Comparison of ENCODE assay signal across 26 cellular contexts in the genomic region with DNA sequence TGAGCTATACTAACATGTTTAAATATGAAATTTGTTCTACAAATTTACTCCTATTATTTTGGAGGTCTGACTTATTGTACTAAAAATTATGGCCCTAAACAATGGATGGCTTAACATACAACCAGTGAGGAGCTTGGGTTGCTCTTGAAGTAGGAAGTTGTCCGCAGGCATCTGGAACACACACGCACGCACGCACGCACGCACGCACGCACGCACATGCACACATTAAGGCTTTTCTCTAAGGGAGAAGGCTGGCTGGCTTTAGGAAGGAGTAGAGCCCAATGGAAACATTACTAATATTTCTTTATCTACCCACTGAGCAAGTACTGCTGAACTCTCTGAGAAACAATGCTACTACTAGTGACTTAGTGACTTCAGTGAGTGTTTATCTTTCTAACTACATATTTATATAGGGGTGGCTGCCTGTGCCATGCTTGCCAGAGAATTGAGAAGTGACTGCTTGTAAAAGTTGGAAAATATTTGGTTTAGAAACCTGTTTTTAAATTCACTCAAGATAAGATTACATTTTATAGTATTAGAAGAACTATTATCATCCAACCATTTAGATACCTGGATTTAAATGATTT. TPM values are rescaled to one million over a fixed set of nuclear protein-coding genes. Genes with fewer than 3 reads are reported as not detected.
"Had no signal": no experiment of that assay in that cellular context is flagged by ENCODE, and none has a peak within 500 bp of the region (broad histone marks: within the 10 kb centered on the region; RNA-seq: fewer than 3 reads in every experiment).

No MANE protein-coding gene starts in this region.

- ATAC-seq: activated CD8-positive, alpha-beta T cell treated with anti-CD3 and anti-CD28 coated beads for 36 hours; activated naive CD8-positive, alpha-beta T cell treated with anti-CD3 and anti-CD28 coated beads, Interleukin-2, amount 50 U/mL, for 24 hours; activated T-cell treated with anti-CD3 and anti-CD28 coated beads, Interleukin-2, amount 50 U/mL, for 4 hours; activated T-helper 17 cell treated with anti-CD3 and anti-CD28 coated beads, Interleukin-2, amount 50 U/mL, for 72 hours; naive thymus-derived CD8-positive, alpha-beta T cell; stimulated activated memory B cell treated with anti-CD40 and anti-IgM and Interleukin-4, amounts not matched to agents 10 μg/mL and 1 μg/mL and 100 μg/mL, for 72 hours; stimulated activated naive CD8-positive, alpha-beta T cell treated with anti-CD3 and anti-CD28 coated beads, Interleukin-15, amount 100 ng/mL, for 72 hours had no signal

- H3K4me2 ChIP-seq: smooth muscle cell had no signal

- H3K27ac ChIP-seq: esophagus squamous epithelium, pancreas, right atrium auricular region, thyroid gland had no signal

- H3K4me1 Mint-ChIP-seq: activated naive CD4-positive, alpha-beta T cell treated with anti-CD3 and anti-CD28 coated beads, Interleukin-2, amount 50 U/mL, for 24 hours; activated naive CD8-positive, alpha-beta T cell treated with anti-CD3 and anti-CD28 coated beads, Interleukin-2, amount 50 U/mL, for 24 hours; activated T-helper 17 cell treated with anti-CD3 and anti-CD28 coated beads, Interleukin-2, amount 50 U/mL, for 72 hours; naive thymus-derived CD8-positive, alpha-beta T cell; neural crest cell; stimulated activated memory B cell treated with anti-CD40 and anti-IgM and Interleukin-4, amounts not matched to agents 10 μg/mL and 1 μg/mL and 100 μg/mL, for 72 hours; stimulated activated naive CD8-positive, alpha-beta T cell treated with anti-CD3 and anti-CD28 coated beads, Interleukin-15, amount 100 ng/mL, for 72 hours had no signal

- DNase-seq: activated CD4-positive, alpha-beta T cell treated with anti-CD3 and anti-CD28 coated beads for 1 hour; activated CD4-positive, alpha-beta T cell treated with anti-CD3 and anti-CD28 coated beads, Interleukin-2, amount 50 U/mL, for 1 hour; activated CD8-positive, alpha-beta T cell treated with anti-CD3 and anti-CD28 coated beads for 36 hours; activated naive CD8-positive, alpha-beta T cell treated with anti-CD3 and anti-CD28 coated beads, Interleukin-2, amount 50 U/mL, for 24 hours; activated T-cell treated with anti-CD3 and anti-CD28 coated beads, Interleukin-2, amount 50 U/mL, for 4 hours; amygdala; caudate nucleus; esophagus squamous epithelium; foreskin melanocyte; midbrain; naive thymus-derived CD8-positive, alpha-beta T cell; nucleus accumbens; pancreas; stimulated activated CD4-positive, alpha-beta T cell treated with anti-CD3 and anti-CD28 coated beads, Interleukin-1b, Interleukin-23, amount 100 ng/mL, for 48 hours; stimulated activated CD4-positive, alpha-beta T cell treated with anti-CD3 and anti-CD28 coated beads, Interleukin-4, amount 100 ng/mL, for 4 hours; stimulated activated CD8-positive, alpha-beta memory T cell treated with anti-CD3 and anti-CD28 coated beads, Interleukin-4, amount 100 ng/mL, for 48 hours; stimulated activated naive CD8-positive, alpha-beta T cell treated with anti-CD3 and anti-CD28 coated beads, Interleukin-15, amount 100 ng/mL, for 72 hours; T-helper 9 cell; thyroid gland had no signal

- H3K36me3 Mint-ChIP-seq: activated naive CD4-positive, alpha-beta T cell treated with anti-CD3 and anti-CD28 coated beads, Interleukin-2, amount 50 U/mL, for 24 hours; naive thymus-derived CD8-positive, alpha-beta T cell; stimulated activated memory B cell treated with anti-CD40 and anti-IgM and Interleukin-4, amounts not matched to agents 10 μg/mL and 1 μg/mL and 100 μg/mL, for 72 hours had no signal

- H3K4me3 Mint-ChIP-seq: activated CD8-positive, alpha-beta T cell treated with anti-CD3 and anti-CD28 coated beads for 36 hours; activated naive CD4-positive, alpha-beta T cell treated with anti-CD3 and anti-CD28 coated beads, Interleukin-2, amount 50 U/mL, for 24 hours; activated naive CD8-positive, alpha-beta T cell treated with anti-CD3 and anti-CD28 coated beads, Interleukin-2, amount 50 U/mL, for 24 hours; activated T-cell treated with anti-CD3 and anti-CD28 coated beads, Interleukin-2, amount 50 U/mL, for 4 hours; activated T-helper 17 cell treated with anti-CD3 and anti-CD28 coated beads, Interleukin-2, amount 50 U/mL, for 72 hours; naive thymus-derived CD8-positive, alpha-beta T cell; neural crest cell; stimulated activated memory B cell treated with anti-CD40 and anti-IgM and Interleukin-4, amounts not matched to agents 10 μg/mL and 1 μg/mL and 100 μg/mL, for 72 hours; stimulated activated naive CD8-positive, alpha-beta T cell treated with anti-CD3 and anti-CD28 coated beads, Interleukin-15, amount 100 ng/mL, for 72 hours; T-helper 1 cell treated with Interleukin-12 subunit alpha and Interleukin-12 subunit beta and Interleukin-4 antibody, amounts not matched to agents 30 μg/mL and 1 μg/mL, for 36 hours had no signal

- H3K27me3 ChIP-seq: pancreas, right atrium auricular region, thyroid gland had no signal

- H3K9me3 Mint-ChIP-seq: activated CD8-positive, alpha-beta T cell treated with anti-CD3 and anti-CD28 coated beads for 36 hours; activated naive CD4-positive, alpha-beta T cell treated with anti-CD3 and anti-CD28 coated beads, Interleukin-2, amount 50 U/mL, for 24 hours; activated naive CD8-positive, alpha-beta T cell treated with anti-CD3 and anti-CD28 coated beads, Interleukin-2, amount 50 U/mL, for 24 hours; activated T-cell treated with anti-CD3 and anti-CD28 coated beads, Interleukin-2, amount 50 U/mL, for 4 hours; activated T-helper 17 cell treated with anti-CD3 and anti-CD28 coated beads, Interleukin-2, amount 50 U/mL, for 72 hours; naive thymus-derived CD8-positive, alpha-beta T cell; neural crest cell; stimulated activated memory B cell treated with anti-CD40 and anti-IgM and Interleukin-4, amounts not matched to agents 10 μg/mL and 1 μg/mL and 100 μg/mL, for 72 hours; stimulated activated naive CD8-positive, alpha-beta T cell treated with anti-CD3 and anti-CD28 coated beads, Interleukin-15, amount 100 ng/mL, for 72 hours; T-helper 1 cell treated with Interleukin-12 subunit alpha and Interleukin-12 subunit beta and Interleukin-4 antibody, amounts not matched to agents 30 μg/mL and 1 μg/mL, for 36 hours had no signal

- H3K4me1 ChIP-seq: pancreas had no signal

- H3K36me3 ChIP-seq: esophagus squamous epithelium, pancreas, right atrium auricular region, thyroid gland had no signal

- H3K27ac Mint-ChIP-seq: activated CD8-positive, alpha-beta T cell treated with anti-CD3 and anti-CD28 coated beads for 36 hours; activated naive CD4-positive, alpha-beta T cell treated with anti-CD3 and anti-CD28 coated beads, Interleukin-2, amount 50 U/mL, for 24 hours; activated naive CD8-positive, alpha-beta T cell treated with anti-CD3 and anti-CD28 coated beads, Interleukin-2, amount 50 U/mL, for 24 hours; activated T-helper 17 cell treated with anti-CD3 and anti-CD28 coated beads, Interleukin-2, amount 50 U/mL, for 72 hours; naive thymus-derived CD8-positive, alpha-beta T cell; stimulated activated memory B cell treated with anti-CD40 and anti-IgM and Interleukin-4, amounts not matched to agents 10 μg/mL and 1 μg/mL and 100 μg/mL, for 72 hours; stimulated activated naive CD8-positive, alpha-beta T cell treated with anti-CD3 and anti-CD28 coated beads, Interleukin-15, amount 100 ng/mL, for 72 hours; T-helper 1 cell treated with Interleukin-12 subunit alpha and Interleukin-12 subunit beta and Interleukin-4 antibody, amounts not matched to agents 30 μg/mL and 1 μg/mL, for 36 hours had no signal

- H3K4me3 ChIP-seq: esophagus squamous epithelium, pancreas, right atrium auricular region, smooth muscle cell, thyroid gland had no signal

- H3K9me3 ChIP-seq: esophagus squamous epithelium, pancreas, right atrium auricular region, thyroid gland had no signal

RNA-seq across cellular contexts. Expression of a gene that starts 16.2 kb away (rescaled TPM):
- total RNA-seq: activated CD8-positive, alpha-beta T cell treated with anti-CD3 and anti-CD28 coated beads for 36 hours; activated T-helper 17 cell treated with anti-CD3 and anti-CD28 coated beads, Interleukin-2, amount 50 U/mL, for 72 hours; naive thymus-derived CD8-positive, alpha-beta T cell had no signal
- polyA plus RNA-seq: naive thymus-derived CD8-positive, alpha-beta T cell had no signal
